Comparison of ENCODE assay signal across 1 cellular context in the genomic region with DNA sequence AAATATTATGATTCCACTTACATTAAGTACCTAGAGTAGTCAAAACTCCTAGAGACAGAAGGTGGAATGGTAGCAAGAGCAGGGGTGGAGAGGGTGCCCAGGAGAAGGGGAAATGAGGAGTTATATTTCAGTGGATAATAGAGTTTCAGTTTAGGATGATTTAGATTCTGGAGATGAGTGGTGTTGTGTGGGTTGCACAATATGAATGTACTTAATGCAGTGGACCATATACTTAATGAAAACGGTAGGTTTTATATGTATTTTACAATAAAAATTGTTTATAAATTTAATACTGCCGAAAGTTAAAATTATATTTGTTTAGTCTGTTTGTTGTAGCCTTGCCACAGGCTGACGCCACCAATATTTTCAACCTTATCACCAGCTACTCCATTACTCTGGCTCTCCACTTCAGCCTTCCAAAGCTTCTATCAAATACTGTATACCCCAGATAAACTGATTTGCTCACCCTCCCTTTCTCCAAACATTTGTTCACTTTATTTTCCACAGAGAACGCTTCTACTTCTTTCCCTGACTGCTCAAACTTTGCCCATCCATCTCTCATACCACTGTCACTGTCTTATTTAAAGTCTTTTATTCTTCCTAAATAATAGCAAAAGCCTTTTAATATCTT.
TF ChIP-seq lines count a peak whose summit lies in the region.

No MANE protein-coding gene starts in this region.

TF ChIP-seq in endothelial cell of umbilical vein, 7 proteins besides CTCF, POLR2A, EP300 and RAD21 (continued from another document):
- TF ChIP-seq MAX (IDR thresholded peaks at IDR 0.05; ENCODE audit: insufficient read depth, insufficient read length) (no peak), EZH2 (IDR thresholded peaks at IDR 0.05; ENCODE audit: borderline replicate concordance, low read depth, low read length, severe bottlenecking) (no peak), MYC (IDR thresholded peaks at IDR 0.05; ENCODE audit: low read depth, low read length) (no peak), JUN (IDR thresholded peaks at IDR 0.05; ENCODE audit: borderline replicate concordance, insufficient read depth, insufficient read length, low read depth) (no peak), POLR2AphosphoS5 (IDR thresholded peaks at IDR 0.05; ENCODE audit: insufficient read depth, low read depth, low read length) (no peak), GATA2 (IDR thresholded peaks at IDR 0.05; ENCODE audit: insufficient read depth, insufficient read length, low read depth, low read length) (no peak)
